Comparison of ENCODE assay signal across 2 cellular contexts in genomic region chr17:72304859-72305258, GRCh38.
TF ChIP-seq lines count a peak whose summit lies in the region.

No MANE protein-coding gene starts in this region.

TF ChIP-seq in HEK293, 187 proteins besides CTCF, POLR2A, EP300 and RAD21 (continued from another document):
- TF ChIP-seq ZBTB6 (tag by site-specific recombination; IDR thresholded peaks at IDR 0.05) (no peak), EGR2 (tag by site-specific recombination; IDR thresholded peaks at IDR 0.05; ENCODE audit: low read depth) (peak; percentile 63)
TF ChIP-seq in HEK293: peak in this region for 2.

TF ChIP-seq in H1, 55 proteins besides CTCF, POLR2A, EP300 and RAD21 (continued from another document):
- TF ChIP-seq EGR1 (IDR thresholded peaks at IDR 0.05; ENCODE audit: borderline replicate concordance, low read depth, low read length) (no peak), TAF7 (optimal IDR thresholded peaks at IDR 0.05; ENCODE audit: borderline replicate concordance, low read depth, low read length) (no peak), RFX5 (IDR thresholded peaks at IDR 0.05; ENCODE audit: borderline replicate concordance, low read depth, low read length) (no peak), MAFK (IDR thresholded peaks at IDR 0.05; ENCODE audit: low read depth, low read length) (no peak), BCL11A (IDR thresholded peaks at IDR 0.05; ENCODE audit: low read depth in 2 of 2, low read length in 2 of 2) (no peak)
